18 cellular contexts compared by ENCODE assay signal in genomic region chr2:43853141-43854081, GRCh38. TPM values are rescaled to one million over a fixed set of nuclear protein-coding genes. Genes with fewer than 3 reads are reported as not detected.
DNase-seq lines count a peak whose midpoint lies in the region; ATAC-seq, FAIRE-seq and TF ChIP-seq lines count a peak whose summit lies in the region.
"Had no signal": no experiment of that assay in that cellular context is flagged by ENCODE, and none has a peak within 500 bp of the region (broad histone marks: within the 10 kb centered on the region; RNA-seq: fewer than 3 reads in every experiment).

No MANE protein-coding gene starts in this region.

- no peak overlapping the region for H3K4me3 ChIP-seq in H7 (ENCODE audit: insufficient read depth, low read depth, low read length)
- H3K4me3 ChIP-seq in mucosa of descending colon, result no peak overlapping the region
- H3K4me3 ChIP-seq in trophoblast cell (ENCODE audit: low read depth, low read length), result no peak overlapping the region
- no peak overlapping the region for H3K4me3 ChIP-seq in thyroid gland (replicated peaks in 1 of 3)
- H3K4me3 ChIP-seq: A549 had no signal

- no peak overlapping the region for H2BK5ac ChIP-seq in trophoblast cell (ENCODE audit: low read depth, low read length, poor library complexity)

- H3K9me3 ChIP-seq in mucosa of descending colon, result no peaks in the 10 kb centered on the region
- no peaks in the 10 kb centered on the region for H3K9me3 ChIP-seq in trophoblast cell (ENCODE audit: insufficient read depth, low read depth, low read length)
- H3K9me3 ChIP-seq in thyroid gland, result no peaks in the 10 kb centered on the region
- H3K9me3 ChIP-seq: A549 had no signal

- intact Hi-C loops in mucosa of descending colon (cut with DNase I, micrococcal nuclease) (no loop called here), thyroid gland (cut with DNase I) (no loop called here)

- H2AK5ac ChIP-seq in trophoblast cell (ENCODE audit: low read length), result no peak overlapping the region

- no peak overlapping the region for H3K23ac ChIP-seq in trophoblast cell (ENCODE audit: low read length)

- H2BK12ac ChIP-seq in trophoblast cell (ENCODE audit: low read length), result no peak overlapping the region

- H3K27me3 ChIP-seq in H7 (ENCODE audit: control insufficient read depth, insufficient read depth, low read length), result no peaks in the 10 kb centered on the region; the same call in 1 of the 2 replicates
- H3K27me3 ChIP-seq in trophoblast cell (ENCODE audit: insufficient read depth, low read length), result no peaks in the 10 kb centered on the region
- H3K27me3 ChIP-seq in thyroid gland, result no peaks in the 10 kb centered on the region

- TF ChIP-seq CTCF in mucosa of descending colon (IDR thresholded peaks at IDR 0.05) (no peak), thyroid gland (IDR thresholded peaks at IDR 0.05) (no peak)

- FAIRE-seq in urothelium cell line (lab: Jason Lieb, UNC), result peak; percentile 46
- FAIRE-seq: A549 had no signal

- H3K9ac ChIP-seq in trophoblast cell (ENCODE audit: low read length), result no peak overlapping the region

- no peaks in the 10 kb centered on the region for H3K79me1 ChIP-seq in trophoblast cell (ENCODE audit: low read length)

- no peaks in the 10 kb centered on the region for H3K4me1 ChIP-seq in mucosa of descending colon (ENCODE audit: low read depth)
- no peaks in the 10 kb centered on the region for H3K4me1 ChIP-seq in trophoblast cell (ENCODE audit: control insufficient read depth in 1 of 2, insufficient read depth in 2 of 2, low read length in 2 of 2)
- H3K4me1 ChIP-seq in thyroid gland, result no peaks in the 10 kb centered on the region
- H3K4me1 ChIP-seq: Caco-2 had no signal

- no peaks in the 10 kb centered on the region for H3K79me2 ChIP-seq in trophoblast cell (ENCODE audit: control insufficient read depth, insufficient read depth, low read length, poor library complexity)

- DNase-seq in activated effector memory CD4-positive, alpha-beta T cell treated with anti-CD3 and anti-CD28 coated beads, Interleukin-2, amount 50 U/mL, for 16 hours, result peak; percentile 48
- no peak for DNase-seq in activated effector memory CD4-positive, alpha-beta T cell treated with Interleukin-2 at 50 U/mL for 16 hours
- DNase-seq in H7, result peak; percentile 10
- DNase-seq in mucosa of descending colon, result no peak
- DNase-seq in urothelium cell line (ENCODE audit: low spot score), result peak; percentile 1
- no peak for DNase-seq in kidney glomerular epithelial cell (lab: John Stamatoyannopoulos, UW)
- no peak for DNase-seq in trophoblast cell
- DNase-seq in thyroid gland, result no peak
- DNase-seq: Caco-2, DMS53, KBM-7, NCI-H1436, NCI-H2029 treated with DMSO at 0.1 percent for 48 hours, NCI-H2171 treated with DMSO at 0.1 percent for 48 hours, NCI-H774 had no signal

- H2BK120ac ChIP-seq in trophoblast cell (ENCODE audit: insufficient read depth, low read length, poor library complexity), result no peak overlapping the region

- no peak overlapping the region for H4K8ac ChIP-seq in trophoblast cell (ENCODE audit: low read depth, low read length)

- no peak overlapping the region for H3K18ac ChIP-seq in trophoblast cell (ENCODE audit: low read length)

- ATAC-seq in mucosa of descending colon, result peak; percentile 79
- ATAC-seq: A549, HCT116 had no signal

- H3K4me2 ChIP-seq in trophoblast cell (ENCODE audit: low read length), result no peak overlapping the region
- H3K4me2 ChIP-seq: A549 had no signal

- H3K27ac ChIP-seq in trophoblast cell (ENCODE audit: low read depth, low read length) (no peak overlapping the region), thyroid gland (no peak overlapping the region)
- H3K27ac ChIP-seq: A549 had no signal

- no peak overlapping the region for H4K12ac ChIP-seq in trophoblast cell (ENCODE audit: low read depth, low read length)

- no peak overlapping the region for H3K4ac ChIP-seq in trophoblast cell (ENCODE audit: low read depth, low read length)

- WGBS in trophoblast cell (ENCODE audit: extremely low coverage, insufficient coverage, insufficient read length), result no CpG with 5 or more reads among the region's 10 CpGs
- WGBS in thyroid gland, 2 donors, result 71 to 86% methylated on average over 8 to 10 of the region's 10 CpGs

- no peaks in the 10 kb centered on the region for H3K36me3 ChIP-seq in H7 (replicated peaks; ENCODE audit: control insufficient read depth, insufficient read depth, low read length)
- H3K36me3 ChIP-seq in mucosa of descending colon (ENCODE audit: low read depth), result no peaks in the 10 kb centered on the region
- H3K36me3 ChIP-seq in trophoblast cell (ENCODE audit: control insufficient read depth in 1 of 2, insufficient read depth in 2 of 2, low read length in 2 of 2), result no peaks in the 10 kb centered on the region
- no peaks in the 10 kb centered on the region for H3K36me3 ChIP-seq in thyroid gland

- no peak overlapping the region for H2AFZ ChIP-seq in trophoblast cell (ENCODE audit: insufficient read depth, low read length, poor library complexity)

- TF ChIP-seq POLR2A in thyroid gland (IDR thresholded peaks at IDR 0.05), result no peak

- no peak overlapping the region for H4K91ac ChIP-seq in trophoblast cell (ENCODE audit: low read depth, low read length)

- H3K14ac ChIP-seq in trophoblast cell (ENCODE audit: low read length), result no peak overlapping the region

RNA-seq across cellular contexts. Expression of gene ABCG8, which starts 14.6 kb away (rescaled TPM):
- not detected in 2 replicates for total RNA-seq in H7 (2014; rRNA removed; shearing (Covaris generic))
- total RNA-seq in mucosa of descending colon (under 1 TPM; 0.06 to 0.87 (median 0.49) TPM), thyroid gland (not detected)
- polyA plus RNA-seq in trophoblast cell (2013), result not detected in 2 replicates
- total RNA-seq: Caco-2, NCI-H460 had no signal
- polyA plus RNA-seq: A549 had no signal

RNA-seq across cellular contexts. Expression of gene ABCG5, which starts 14.8 kb away (rescaled TPM):
- total RNA-seq in H7 (2014; rRNA removed; shearing (Covaris generic)), result not detected in 2 replicates
- total RNA-seq in mucosa of descending colon (under 1 TPM in 1 of 3 donors, not detected in 2; 0.22 TPM), thyroid gland (not detected)
- polyA plus RNA-seq in trophoblast cell (2013), result not detected in 2 replicates
- total RNA-seq: Caco-2, NCI-H460 had no signal
- polyA plus RNA-seq: A549 had no signal

Comparison
In these comparisons a context has a peak if more than half of its experiments do, and no peak if none do; other contexts are left out.
1. DNase-seq: peak in activated effector memory CD4-positive, alpha-beta T cell treated with anti-CD3 and anti-CD28 coated beads, Interleukin-2, amount 50 U/mL, for 16 hours (single experiment), H7 (single experiment) and urothelium cell line (single experiment); none in activated effector memory CD4-positive, alpha-beta T cell treated with Interleukin-2 at 50 U/mL for 16 hours (single experiment), mucosa of descending colon (0 of 3), kidney glomerular epithelial cell (single experiment), trophoblast cell (0 of 2) and thyroid gland (0 of 2).